In genomic region chr3:128075516-128076464, GRCh38 we compare ENCODE assay signal across 8 cellular contexts. TPM values are rescaled to one million over a fixed set of nuclear protein-coding genes. Genes with fewer than 3 reads are reported as not detected.
DNase-seq lines count a peak whose midpoint lies in the region; ATAC-seq and TF ChIP-seq lines count a peak whose summit lies in the region.

No MANE protein-coding gene starts in this region.

- no peak overlapping the region for H3K4me3 ChIP-seq in DND-41 (ENCODE audit: low read depth in 1 of 2, low read length in 2 of 2)
- peak overlapping the region; percentile 79 for H3K4me3 ChIP-seq in endodermal cell (ENCODE audit: low read length)
- peak overlapping the region; percentile 23 for H3K4me3 ChIP-seq in mesodermal cell (ENCODE audit: extremely low read depth, insufficient read depth, low read length, poor library complexity, severe bottlenecking)

- no peak overlapping the region for H3K27ac ChIP-seq in DND-41 (ENCODE audit: low read length)
- no peak overlapping the region for H3K27ac ChIP-seq in endodermal cell (ENCODE audit: low read depth, low read length)
- no peak overlapping the region for H3K27ac ChIP-seq in mesodermal cell (ENCODE audit: low read depth, low read length, severe bottlenecking)

- H3K9me3 ChIP-seq in DND-41 (ENCODE audit: insufficient read depth, low read length, severe bottlenecking) (no peaks in the 10 kb centered on the region), endodermal cell (ENCODE audit: control insufficient read depth, low read length) (no peaks in the 10 kb centered on the region), mesodermal cell (ENCODE audit: control insufficient read depth, low read length) (no peaks in the 10 kb centered on the region)

- no peak overlapping the region for H3K4me2 ChIP-seq in DND-41 (ENCODE audit: insufficient read depth, low read length)

- no peak overlapping the region for H2AFZ ChIP-seq in DND-41 (ENCODE audit: low read depth, low read length)

- peaks cover 68% of the 10 kb centered on the region for H4K20me1 ChIP-seq in DND-41 (ENCODE audit: insufficient read depth, low read length)

- H3K27me3 Mint-ChIP-seq in endodermal cell (ENCODE audit: insufficient read depth): peaks cover 14% of the 10 kb centered on the region

- CTCF ChIA-PET in HEK293T (lab: Yijun Ruan, JAX): interaction anchor here (0.6 kb wide), 1 partner anchor 18 kb away, joined by 4 read pairs; no protein-coding TSS in a partner anchor

- DNase-seq in DND-41: no peak
- peak; percentile 87 for DNase-seq in HEK293T (ENCODE audit: extremely low spot score)
- DNase-seq in NCI-H2196 treated with DMSO at 0.1 percent for 48 hours (lab: John Stamatoyannopoulos, UW; ENCODE audit: unreplicated experiment): peak; percentile 84
- DNase-seq in activated CD8-positive, alpha-beta memory T cell treated with anti-CD3 and anti-CD28 coated beads, Interleukin-2, amount 50 U/mL, for 4 hours: peak; percentile 87
- DNase-seq in endodermal cell: peak; percentile 98
- peak; percentile 70 for DNase-seq in stimulated activated CD8-positive, alpha-beta memory T cell treated with anti-CD3 and anti-CD28 coated beads, Interleukin-12 subunit alpha, Interleukin-12 subunit beta, amount 100 ng/mL, for 4 hours (ENCODE audit: low read depth)
- DNase-seq in NCI-H82 treated with DMSO at 0.1 percent for 48 hours (lab: John Stamatoyannopoulos, UW; ENCODE audit: unreplicated experiment): no peak

- H3K4me3 Mint-ChIP-seq in endodermal cell: peak overlapping the region; percentile 58

- TF ChIP-seq CTCF in DND-41 (IDR thresholded peaks at IDR 0.05; ENCODE audit: borderline replicate concordance, extremely low read depth, low read length, poor library complexity, severe bottlenecking): peak; percentile 39
- TF ChIP-seq CTCF in endodermal cell (conservative IDR thresholded peaks at IDR 0.05): peak; percentile 98

- peaks cover 30% of the 10 kb centered on the region for H3K79me2 ChIP-seq in DND-41 (ENCODE audit: insufficient read depth, low read length)

- POLR2A ChIA-PET in HEK293T (lab: Yijun Ruan, JAX): no interaction called here

- WGBS in endodermal cell (ENCODE audit: insufficient coverage in 1 of 2, insufficient read length in 1 of 2), 2 experiments: 4 to 5% methylated on average over 34 to 78 of the region's 78 CpGs
- WGBS in mesodermal cell (ENCODE audit: insufficient coverage in 2 of 2), 2 experiments: 4 to 8% methylated on average over 40 to 51 of the region's 78 CpGs

- H3K9me3 Mint-ChIP-seq in endodermal cell: no peaks in the 10 kb centered on the region

- H3K9ac ChIP-seq in DND-41 (ENCODE audit: low read depth, low read length) (no peak overlapping the region), endodermal cell (ENCODE audit: extremely low read depth, low read length, poor library complexity, severe bottlenecking) (peak overlapping the region; percentile 28)

- H3K4me1 ChIP-seq in DND-41 (ENCODE audit: insufficient read depth, low read length): no peaks in the 10 kb centered on the region
- peaks cover 3% of the 10 kb centered on the region for H3K4me1 ChIP-seq in endodermal cell (ENCODE audit: control insufficient read depth, insufficient read depth, low read length)
- H3K4me1 ChIP-seq in mesodermal cell (ENCODE audit: control insufficient read depth, insufficient read depth, low read length, poor library complexity, severe bottlenecking): peaks cover 14% of the 10 kb centered on the region

- H3K27ac Mint-ChIP-seq in endodermal cell: peak overlapping the region; percentile 70

- H3K36me3 Mint-ChIP-seq in endodermal cell (ENCODE audit: low read depth): peaks cover 27% of the 10 kb centered on the region

- H3K4me1 Mint-ChIP-seq in endodermal cell: peaks cover 5% of the 10 kb centered on the region

- no peak for ATAC-seq in DND-41 (ENCODE audit: insufficient read depth, low read depth)

- H3K27me3 ChIP-seq in DND-41 (ENCODE audit: insufficient read depth, low read length, poor library complexity) (no peaks in the 10 kb centered on the region), endodermal cell (ENCODE audit: control insufficient read depth, insufficient read depth, low read length, poor library complexity, severe bottlenecking) (no peaks in the 10 kb centered on the region)

- peaks cover 94% of the 10 kb centered on the region for H3K36me3 ChIP-seq in DND-41 (ENCODE audit: insufficient read depth, low read length)
- peaks cover 31% of the 10 kb centered on the region for H3K36me3 ChIP-seq in endodermal cell (ENCODE audit: control insufficient read depth, insufficient read depth, low read length)
- peaks cover 48% of the 10 kb centered on the region for H3K36me3 ChIP-seq in mesodermal cell (ENCODE audit: control insufficient read depth, insufficient read depth, low read length)

TF ChIP-seq in HEK293T, 16 proteins besides CTCF, POLR2A, EP300 and RAD21:
- no peak for TF ChIP-seq SP1 (IDR thresholded peaks at IDR 0.05)
- TF ChIP-seq L3MBTL2 (conservative IDR thresholded peaks at IDR 0.05): no peak
- TF ChIP-seq FOXM1 (IDR thresholded peaks at IDR 0.05; ENCODE audit: borderline replicate concordance): no peak
- no peak for TF ChIP-seq FOXA1 (IDR thresholded peaks at IDR 0.05)
- TF ChIP-seq NFRKB (IDR thresholded peaks at IDR 0.05): no peak
- no peak for TF ChIP-seq HDGF (IDR thresholded peaks at IDR 0.05; ENCODE audit: borderline replicate concordance)
- no peak for TF ChIP-seq TARDBP (IDR thresholded peaks at IDR 0.05)
- no peak for TF ChIP-seq ZNF384 (IDR thresholded peaks at IDR 0.05)
- no peak for TF ChIP-seq CTBP1 (IDR thresholded peaks at IDR 0.05; ENCODE audit: borderline replicate concordance)
- no peak for TF ChIP-seq ARNT (IDR thresholded peaks at IDR 0.05)
- TF ChIP-seq, protein P1, sequence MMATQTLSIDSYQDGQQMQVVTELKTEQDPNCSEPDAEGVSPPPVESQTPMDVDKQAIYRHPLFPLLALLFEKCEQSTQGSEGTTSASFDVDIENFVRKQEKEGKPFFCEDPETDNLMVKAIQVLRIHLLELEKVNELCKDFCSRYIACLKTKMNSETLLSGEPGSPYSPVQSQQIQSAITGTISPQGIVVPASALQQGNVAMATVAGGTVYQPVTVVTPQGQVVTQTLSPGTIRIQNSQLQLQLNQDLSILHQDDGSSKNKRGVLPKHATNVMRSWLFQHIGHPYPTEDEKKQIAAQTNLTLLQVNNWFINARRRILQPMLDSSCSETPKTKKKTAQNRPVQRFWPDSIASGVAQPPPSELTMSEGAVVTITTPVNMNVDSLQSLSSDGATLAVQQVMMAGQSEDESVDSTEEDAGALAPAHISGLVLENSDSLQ (IDR thresholded peaks at IDR 0.05): no peak
- no peak for TF ChIP-seq SUZ12 (IDR thresholded peaks at IDR 0.05)
- no peak for TF ChIP-seq BHLHE40 (IDR thresholded peaks at IDR 0.05; ENCODE audit: borderline replicate concordance)

RNA-seq across cellular contexts. Expression of gene SEC61A1, which starts 23.6 kb away (rescaled TPM):
- total RNA-seq in endodermal cell: 100 to 1,000 TPM; 152 to 174 TPM
- 127 TPM for polyA plus RNA-seq in endodermal cell (2013, experiment 1 of 2)
- polyA plus RNA-seq in endodermal cell (2013, experiment 2 of 2): 122 TPM
- 214 TPM for polyA plus RNA-seq in mesodermal cell (2013, experiment 1 of 2)
- 174 TPM for polyA plus RNA-seq in mesodermal cell (2013, experiment 2 of 2)

RNA-seq across cellular contexts. Expression of gene RUVBL1, which starts 47.8 kb away (rescaled TPM):
- total RNA-seq in endodermal cell: 10 to 100 TPM; 81.2 to 91.1 TPM
- polyA plus RNA-seq in endodermal cell (2013, experiment 1 of 2): 95.6 TPM
- 92.5 TPM for polyA plus RNA-seq in endodermal cell (2013, experiment 2 of 2)
- polyA plus RNA-seq in mesodermal cell (2013, experiment 1 of 2): 80.8 TPM
- polyA plus RNA-seq in mesodermal cell (2013, experiment 2 of 2): 75.4 TPM

Comparison
In these comparisons a context has a peak if more than half of its experiments do, and no peak if none do; other contexts are left out.
1. DNase-seq: peak in HEK293T (single experiment), NCI-H2196 treated with DMSO at 0.1 percent for 48 hours (single experiment), activated CD8-positive, alpha-beta memory T cell treated with anti-CD3 and anti-CD28 coated beads, Interleukin-2, amount 50 U/mL, for 4 hours (single experiment), endodermal cell (single experiment) and stimulated activated CD8-positive, alpha-beta memory T cell treated with anti-CD3 and anti-CD28 coated beads, Interleukin-12 subunit alpha, Interleukin-12 subunit beta, amount 100 ng/mL, for 4 hours (single experiment); none in DND-41 (single experiment) and NCI-H82 treated with DMSO at 0.1 percent for 48 hours (single experiment).
2. H3K4me3 ChIP-seq: peak in endodermal cell (single experiment) and mesodermal cell (single experiment); none in DND-41 (0 of 2).